Comparison of ENCODE assay signal across 1 cellular context in genomic region chr1:92804721-92805169, GRCh38.
TF ChIP-seq lines count a peak whose summit lies in the region.

No MANE protein-coding gene starts in this region.

TF ChIP-seq in K562, 482 proteins besides CTCF, POLR2A, EP300 and RAD21 (continued from another document and continues in another):
- no peak for TF ChIP-seq GTF2A2 (tag; IDR thresholded peaks at IDR 0.05)
- TF ChIP-seq ZNF143 (CRISPR knock-in tag; IDR thresholded peaks at IDR 0.05): no peak
- no peak for TF ChIP-seq ZNF655 (CRISPR knock-in tag; IDR thresholded peaks at IDR 0.05)
- no peak for TF ChIP-seq SRSF9 (IDR thresholded peaks at IDR 0.05; ENCODE audit: borderline replicate concordance, low read depth, low read length)
- TF ChIP-seq RBM14 (IDR thresholded peaks at IDR 0.05; ENCODE audit: borderline replicate concordance, insufficient read depth, low read depth, low read length): no peak
- TF ChIP-seq ZNF175 (CRISPR knock-in tag; IDR thresholded peaks at IDR 0.05; ENCODE audit: low read depth): 0 out of 2 replicates have a peak, but pooled peaks have one; percentile 60
- no peak for TF ChIP-seq U2AF1 (optimal IDR thresholded peaks at IDR 0.05; ENCODE audit: low read depth, low read length)
- no peak for TF ChIP-seq SREBF1 (IDR thresholded peaks at IDR 0.05; ENCODE audit: borderline replicate concordance, low read depth, low read length)
- TF ChIP-seq THAP7 (CRISPR knock-in tag; IDR thresholded peaks at IDR 0.05): no peak
- no peak for TF ChIP-seq SP2 (IDR thresholded peaks at IDR 0.05; ENCODE audit: extremely low read depth, low read depth, low read length, poor library complexity, severe bottlenecking)
- TF ChIP-seq ARID1B (IDR thresholded peaks at IDR 0.05): peak; percentile 96
- TF ChIP-seq MED1 (CRISPR knock-in tag; IDR thresholded peaks at IDR 0.05; ENCODE audit: borderline replicate concordance): no peak
- peak; percentile 82 for TF ChIP-seq GATA2 (CRISPR knock-in tag; IDR thresholded peaks at IDR 0.05)
- TF ChIP-seq COPS2 (conservative IDR thresholded peaks at IDR 0.05): no peak
- no peak for TF ChIP-seq TGIF2 (CRISPR knock-in tag; IDR thresholded peaks at IDR 0.05)
- peak in 1 of 2 experiments; percentile 82; a peak in 2 of 4 replicates for TF ChIP-seq ARNT (IDR thresholded peaks at IDR 0.05)
- TF ChIP-seq, protein P1, sequence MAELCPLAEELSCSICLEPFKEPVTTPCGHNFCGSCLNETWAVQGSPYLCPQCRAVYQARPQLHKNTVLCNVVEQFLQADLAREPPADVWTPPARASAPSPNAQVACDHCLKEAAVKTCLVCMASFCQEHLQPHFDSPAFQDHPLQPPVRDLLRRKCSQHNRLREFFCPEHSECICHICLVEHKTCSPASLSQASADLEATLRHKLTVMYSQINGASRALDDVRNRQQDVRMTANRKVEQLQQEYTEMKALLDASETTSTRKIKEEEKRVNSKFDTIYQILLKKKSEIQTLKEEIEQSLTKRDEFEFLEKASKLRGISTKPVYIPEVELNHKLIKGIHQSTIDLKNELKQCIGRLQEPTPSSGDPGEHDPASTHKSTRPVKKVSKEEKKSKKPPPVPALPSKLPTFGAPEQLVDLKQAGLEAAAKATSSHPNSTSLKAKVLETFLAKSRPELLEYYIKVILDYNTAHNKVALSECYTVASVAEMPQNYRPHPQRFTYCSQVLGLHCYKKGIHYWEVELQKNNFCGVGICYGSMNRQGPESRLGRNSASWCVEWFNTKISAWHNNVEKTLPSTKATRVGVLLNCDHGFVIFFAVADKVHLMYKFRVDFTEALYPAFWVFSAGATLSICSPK (IDR thresholded peaks at IDR 0.05; ENCODE audit: borderline replicate concordance): no peak
- TF ChIP-seq, protein P2, sequence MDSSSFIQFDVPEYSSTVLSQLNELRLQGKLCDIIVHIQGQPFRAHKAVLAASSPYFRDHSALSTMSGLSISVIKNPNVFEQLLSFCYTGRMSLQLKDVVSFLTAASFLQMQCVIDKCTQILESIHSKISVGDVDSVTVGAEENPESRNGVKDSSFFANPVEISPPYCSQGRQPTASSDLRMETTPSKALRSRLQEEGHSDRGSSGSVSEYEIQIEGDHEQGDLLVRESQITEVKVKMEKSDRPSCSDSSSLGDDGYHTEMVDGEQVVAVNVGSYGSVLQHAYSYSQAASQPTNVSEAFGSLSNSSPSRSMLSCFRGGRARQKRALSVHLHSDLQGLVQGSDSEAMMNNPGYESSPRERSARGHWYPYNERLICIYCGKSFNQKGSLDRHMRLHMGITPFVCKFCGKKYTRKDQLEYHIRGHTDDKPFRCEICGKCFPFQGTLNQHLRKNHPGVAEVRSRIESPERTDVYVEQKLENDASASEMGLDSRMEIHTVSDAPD (CRISPR knock-in tag; IDR thresholded peaks at IDR 0.05): no peak
- TF ChIP-seq, protein P3, sequence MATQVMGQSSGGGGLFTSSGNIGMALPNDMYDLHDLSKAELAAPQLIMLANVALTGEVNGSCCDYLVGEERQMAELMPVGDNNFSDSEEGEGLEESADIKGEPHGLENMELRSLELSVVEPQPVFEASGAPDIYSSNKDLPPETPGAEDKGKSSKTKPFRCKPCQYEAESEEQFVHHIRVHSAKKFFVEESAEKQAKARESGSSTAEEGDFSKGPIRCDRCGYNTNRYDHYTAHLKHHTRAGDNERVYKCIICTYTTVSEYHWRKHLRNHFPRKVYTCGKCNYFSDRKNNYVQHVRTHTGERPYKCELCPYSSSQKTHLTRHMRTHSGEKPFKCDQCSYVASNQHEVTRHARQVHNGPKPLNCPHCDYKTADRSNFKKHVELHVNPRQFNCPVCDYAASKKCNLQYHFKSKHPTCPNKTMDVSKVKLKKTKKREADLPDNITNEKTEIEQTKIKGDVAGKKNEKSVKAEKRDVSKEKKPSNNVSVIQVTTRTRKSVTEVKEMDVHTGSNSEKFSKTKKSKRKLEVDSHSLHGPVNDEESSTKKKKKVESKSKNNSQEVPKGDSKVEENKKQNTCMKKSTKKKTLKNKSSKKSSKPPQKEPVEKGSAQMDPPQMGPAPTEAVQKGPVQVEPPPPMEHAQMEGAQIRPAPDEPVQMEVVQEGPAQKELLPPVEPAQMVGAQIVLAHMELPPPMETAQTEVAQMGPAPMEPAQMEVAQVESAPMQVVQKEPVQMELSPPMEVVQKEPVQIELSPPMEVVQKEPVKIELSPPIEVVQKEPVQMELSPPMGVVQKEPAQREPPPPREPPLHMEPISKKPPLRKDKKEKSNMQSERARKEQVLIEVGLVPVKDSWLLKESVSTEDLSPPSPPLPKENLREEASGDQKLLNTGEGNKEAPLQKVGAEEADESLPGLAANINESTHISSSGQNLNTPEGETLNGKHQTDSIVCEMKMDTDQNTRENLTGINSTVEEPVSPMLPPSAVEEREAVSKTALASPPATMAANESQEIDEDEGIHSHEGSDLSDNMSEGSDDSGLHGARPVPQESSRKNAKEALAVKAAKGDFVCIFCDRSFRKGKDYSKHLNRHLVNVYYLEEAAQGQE (CRISPR knock-in tag; IDR thresholded peaks at IDR 0.05; ENCODE audit: low read depth): no peak
- no peak for TF ChIP-seq ARID2 (IDR thresholded peaks at IDR 0.05)
- TF ChIP-seq, protein P4, sequence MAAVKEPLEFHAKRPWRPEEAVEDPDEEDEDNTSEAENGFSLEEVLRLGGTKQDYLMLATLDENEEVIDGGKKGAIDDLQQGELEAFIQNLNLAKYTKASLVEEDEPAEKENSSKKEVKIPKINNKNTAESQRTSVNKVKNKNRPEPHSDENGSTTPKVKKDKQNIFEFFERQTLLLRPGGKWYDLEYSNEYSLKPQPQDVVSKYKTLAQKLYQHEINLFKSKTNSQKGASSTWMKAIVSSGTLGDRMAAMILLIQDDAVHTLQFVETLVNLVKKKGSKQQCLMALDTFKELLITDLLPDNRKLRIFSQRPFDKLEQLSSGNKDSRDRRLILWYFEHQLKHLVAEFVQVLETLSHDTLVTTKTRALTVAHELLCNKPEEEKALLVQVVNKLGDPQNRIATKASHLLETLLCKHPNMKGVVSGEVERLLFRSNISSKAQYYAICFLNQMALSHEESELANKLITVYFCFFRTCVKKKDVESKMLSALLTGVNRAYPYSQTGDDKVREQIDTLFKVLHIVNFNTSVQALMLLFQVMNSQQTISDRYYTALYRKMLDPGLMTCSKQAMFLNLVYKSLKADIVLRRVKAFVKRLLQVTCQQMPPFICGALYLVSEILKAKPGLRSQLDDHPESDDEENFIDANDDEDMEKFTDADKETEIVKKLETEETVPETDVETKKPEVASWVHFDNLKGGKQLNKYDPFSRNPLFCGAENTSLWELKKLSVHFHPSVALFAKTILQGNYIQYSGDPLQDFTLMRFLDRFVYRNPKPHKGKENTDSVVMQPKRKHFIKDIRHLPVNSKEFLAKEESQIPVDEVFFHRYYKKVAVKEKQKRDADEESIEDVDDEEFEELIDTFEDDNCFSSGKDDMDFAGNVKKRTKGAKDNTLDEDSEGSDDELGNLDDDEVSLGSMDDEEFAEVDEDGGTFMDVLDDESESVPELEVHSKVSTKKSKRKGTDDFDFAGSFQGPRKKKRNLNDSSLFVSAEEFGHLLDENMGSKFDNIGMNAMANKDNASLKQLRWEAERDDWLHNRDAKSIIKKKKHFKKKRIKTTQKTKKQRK (IDR thresholded peaks at IDR 0.05; ENCODE audit: borderline replicate concordance, low read depth, low read length): no peak
- no peak for TF ChIP-seq PTTG1 (tag; IDR thresholded peaks at IDR 0.05; ENCODE audit: low read depth)
- peak; percentile 98 for TF ChIP-seq KDM1A (IDR thresholded peaks at IDR 0.05)
- TF ChIP-seq MBD2 (IDR thresholded peaks at IDR 0.05; ENCODE audit: borderline replicate concordance, low read depth): no peak
- TF ChIP-seq ZC3H4 (CRISPR knock-in tag; IDR thresholded peaks at IDR 0.05; ENCODE audit: borderline replicate concordance): no peak
- peak; percentile 93 for TF ChIP-seq FOSL1 (tag; conservative IDR thresholded peaks at IDR 0.05)
- TF ChIP-seq TCF3 (CRISPR knock-in tag; IDR thresholded peaks at IDR 0.05): peak; percentile 94
- TF ChIP-seq, protein P5, sequence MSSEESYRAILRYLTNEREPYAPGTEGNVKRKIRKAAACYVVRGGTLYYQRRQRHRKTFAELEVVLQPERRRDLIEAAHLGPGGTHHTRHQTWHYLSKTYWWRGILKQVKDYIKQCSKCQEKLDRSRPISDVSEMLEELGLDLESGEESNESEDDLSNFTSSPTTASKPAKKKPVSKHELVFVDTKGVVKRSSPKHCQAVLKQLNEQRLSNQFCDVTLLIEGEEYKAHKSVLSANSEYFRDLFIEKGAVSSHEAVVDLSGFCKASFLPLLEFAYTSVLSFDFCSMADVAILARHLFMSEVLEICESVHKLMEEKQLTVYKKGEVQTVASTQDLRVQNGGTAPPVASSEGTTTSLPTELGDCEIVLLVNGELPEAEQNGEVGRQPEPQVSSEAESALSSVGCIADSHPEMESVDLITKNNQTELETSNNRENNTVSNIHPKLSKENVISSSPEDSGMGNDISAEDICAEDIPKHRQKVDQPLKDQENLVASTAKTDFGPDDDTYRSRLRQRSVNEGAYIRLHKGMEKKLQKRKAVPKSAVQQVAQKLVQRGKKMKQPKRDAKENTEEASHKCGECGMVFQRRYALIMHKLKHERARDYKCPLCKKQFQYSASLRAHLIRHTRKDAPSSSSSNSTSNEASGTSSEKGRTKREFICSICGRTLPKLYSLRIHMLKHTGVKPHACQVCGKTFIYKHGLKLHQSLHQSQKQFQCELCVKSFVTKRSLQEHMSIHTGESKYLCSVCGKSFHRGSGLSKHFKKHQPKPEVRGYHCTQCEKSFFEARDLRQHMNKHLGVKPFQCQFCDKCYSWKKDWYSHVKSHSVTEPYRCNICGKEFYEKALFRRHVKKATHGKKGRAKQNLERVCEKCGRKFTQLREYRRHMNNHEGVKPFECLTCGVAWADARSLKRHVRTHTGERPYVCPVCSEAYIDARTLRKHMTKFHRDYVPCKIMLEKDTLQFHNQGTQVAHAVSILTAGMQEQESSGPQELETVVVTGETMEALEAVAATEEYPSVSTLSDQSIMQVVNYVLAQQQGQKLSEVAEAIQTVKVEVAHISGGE (CRISPR knock-in tag; IDR thresholded peaks at IDR 0.05): no peak
- TF ChIP-seq RERE (CRISPR knock-in tag; IDR thresholded peaks at IDR 0.05; ENCODE audit: borderline replicate concordance): no peak
- no peak for TF ChIP-seq DDX20 (tag; IDR thresholded peaks at IDR 0.05; ENCODE audit: low read depth)
- TF ChIP-seq ZNF77 (CRISPR knock-in tag; IDR thresholded peaks at IDR 0.05): no peak
- TF ChIP-seq GATAD2A (IDR thresholded peaks at IDR 0.05): no peak
- peak; percentile 87 for TF ChIP-seq ETV1 (tag; conservative IDR thresholded peaks at IDR 0.05; ENCODE audit: low read depth)
- no peak for TF ChIP-seq PHF21A (IDR thresholded peaks at IDR 0.05; ENCODE audit: borderline replicate concordance, low read depth)
- peak; percentile 98 for TF ChIP-seq HDAC2 (IDR thresholded peaks at IDR 0.05)
- no peak for TF ChIP-seq NUFIP1 (IDR thresholded peaks at IDR 0.05; ENCODE audit: partially characterized antibody)
- TF ChIP-seq LARP7 (IDR thresholded peaks at IDR 0.05): no peak
- no peak for TF ChIP-seq ETV6 (IDR thresholded peaks at IDR 0.05; ENCODE audit: borderline replicate concordance in 1 of 2, low read depth in 2 of 2, low read length in 1 of 2)
- TF ChIP-seq ETV6 (CRISPR knock-in tag; IDR thresholded peaks at IDR 0.05; ENCODE audit: borderline replicate concordance): no peak
- TF ChIP-seq SMAD2 (IDR thresholded peaks at IDR 0.05; ENCODE audit: low read depth, low read length): no peak
- peak; percentile 91 for TF ChIP-seq NCOR1 (IDR thresholded peaks at IDR 0.05)
- TF ChIP-seq MEF2A (IDR thresholded peaks at IDR 0.05; ENCODE audit: control insufficient read depth, low read depth, low read length): no peak
- TF ChIP-seq ZNF75A (CRISPR knock-in tag; IDR thresholded peaks at IDR 0.05): no peak
- no peak for TF ChIP-seq SIRT6 (IDR thresholded peaks at IDR 0.05; ENCODE audit: low read depth, low read length)
- TF ChIP-seq TAF9B (IDR thresholded peaks at IDR 0.05; ENCODE audit: partially characterized antibody): peak; percentile 71
